8 cellular contexts compared by ENCODE assay signal in genomic region chr17:8832711-8833352, GRCh38. TPM values are rescaled to one million over a fixed set of nuclear protein-coding genes. Genes with fewer than 3 reads are reported as not detected.
DNase-seq lines count a peak whose midpoint lies in the region; ATAC-seq and TF ChIP-seq lines count a peak whose summit lies in the region.
"Had no signal": no experiment of that assay in that cellular context is flagged by ENCODE, and none has a peak within 500 bp of the region (broad histone marks: within the 10 kb centered on the region; RNA-seq: fewer than 3 reads in every experiment).

No MANE protein-coding gene starts in this region.

- no peaks in the 10 kb centered on the region for H3F3A ChIP-seq in SK-N-SH (replicated peaks; ENCODE audit: insufficient read depth)

- no peaks in the 10 kb centered on the region for H4K20me1 ChIP-seq in SK-N-SH (ENCODE audit: insufficient read depth)

- ATAC-seq in GM21526 (IDR thresholded peaks at IDR 0.05; ENCODE audit: low FRiP score, unreplicated experiment) (no peak), HG03460 (IDR thresholded peaks at IDR 0.05; ENCODE audit: unreplicated experiment) (no peak)

- DNase-seq in GM13977 (ENCODE audit: low spot score) (no peak), SK-N-SH (peak; percentile 75), erythroblast (lab: John Stamatoyannopoulos, UW) (peak; percentile 33 to 51), NCI-H226 (no peak)
- peak; percentile 17 for DNase-seq in stimulated activated CD4-positive, alpha-beta T cell treated with anti-CD3 and anti-CD28 coated beads, Interleukin-4, amount 100 ng/mL, for 24 hours

- no peak overlapping the region for H3K27ac ChIP-seq in SK-N-SH (ENCODE audit: low read depth in 2 of 2, low read length in 1 of 2)
- H3K27ac ChIP-seq: epithelial cell of prostate had no signal

- TF ChIP-seq EP300 in SK-N-SH (IDR thresholded peaks at IDR 0.05; ENCODE audit: borderline replicate concordance in 1 of 2, low read depth in 1 of 2, low read length in 1 of 2): no peak

- H3K9me2 ChIP-seq in SK-N-SH: no peaks in the 10 kb centered on the region

- POLR2A ChIA-PET in SK-N-SH (lab: Yijun Ruan, JAX): no interaction called here

- no peaks in the 10 kb centered on the region for H3K79me2 ChIP-seq in SK-N-SH (ENCODE audit: insufficient read depth)

- in situ Hi-C loops in GM13977 (cut with MboI; ENCODE audit: low pct_unique_long_range_greater_than_20kb, low sequenced_read_pairs, unreplicated experiment): no loop called here

- 6% methylated on average over 7 of the region's 33 CpGs for WGBS in SK-N-SH (ENCODE audit: low lambda C conversion rate)

- no peak for TF ChIP-seq POLR2A in erythroblast (IDR thresholded peaks at IDR 0.05; ENCODE audit: low read length)

- H3K4me3 ChIP-seq in SK-N-SH (ENCODE audit: low read depth in 2 of 2, low read length in 1 of 2): no peak overlapping the region

- H3K9me3 ChIP-seq in SK-N-SH: no peaks in the 10 kb centered on the region

- H2AFZ ChIP-seq in SK-N-SH (ENCODE audit: low read depth): no peak overlapping the region

- peak; percentile 61 for TF ChIP-seq CTCF in GM13977 (IDR thresholded peaks at IDR 0.05; ENCODE audit: extremely low read depth, insufficient read depth, missing control alignments)
- TF ChIP-seq CTCF in SK-N-SH (IDR thresholded peaks at IDR 0.05): peak; percentile 65

- H3K36me3 ChIP-seq in SK-N-SH (replicated peaks in 1 of 2; ENCODE audit: control insufficient read depth in 1 of 2, insufficient read depth in 2 of 2, low read length in 1 of 2): no peaks in the 10 kb centered on the region

- H3K27me3 ChIP-seq in SK-N-SH (ENCODE audit: insufficient read depth): peaks cover 72% of the 10 kb centered on the region

- CTCF ChIA-PET in SK-N-SH (lab: Yijun Ruan, JAX): interaction anchor here (0.7 to 1.7 kb wide), 4 partner anchors 8 to 50 kb away, joined by 3 to 5 read pairs (median 4); no protein-coding TSS in a partner anchor

- H3K4me2 ChIP-seq in SK-N-SH: no peak overlapping the region

- H3K4me1 ChIP-seq in SK-N-SH (ENCODE audit: control insufficient read depth in 1 of 2, insufficient read depth in 2 of 2, low read depth in 1 of 2, low read length in 1 of 2): no peaks in the 10 kb centered on the region

- H3K9ac ChIP-seq in SK-N-SH: no peak overlapping the region

- TF ChIP-seq RAD21 in SK-N-SH (IDR thresholded peaks at IDR 0.05; ENCODE audit: low read length): no peak

TF ChIP-seq in SK-N-SH, 30 proteins besides CTCF, POLR2A, EP300 and RAD21:
- TF ChIP-seq NFIC (IDR thresholded peaks at IDR 0.05; ENCODE audit: borderline replicate concordance) (peak; percentile 46), TCF12 (IDR thresholded peaks at IDR 0.05) (no peak), NRF1 (IDR thresholded peaks at IDR 0.05; ENCODE audit: low read depth, low read length) (no peak)
TF ChIP-seq in SK-N-SH: peak in this region for 1.

RNA-seq across cellular contexts. Expression of gene MFSD6L, which starts 33.7 kb away (rescaled TPM):
- not detected in 2 replicates for polyA plus RNA-seq in SK-N-SH (2012; rRNA removed)
- not detected in 2 replicates for polyA plus RNA-seq in SK-N-SH (2012; cell fraction: cytosol; rRNA removed)
- polyA plus RNA-seq in SK-N-SH (2012; cell fraction: nucleus; rRNA removed): 0.02 TPM in 1 of 2 replicates, not detected in the other

RNA-seq across cellular contexts. Expression of gene PIK3R6, which starts 34.6 kb away (rescaled TPM):
- polyA plus RNA-seq in SK-N-SH (2012; rRNA removed): 0.03 and 0.06 TPM in 2 replicates
- 0.03 TPM in 1 of 2 replicates, not detected in the other for polyA plus RNA-seq in SK-N-SH (2012; cell fraction: cytosol; rRNA removed)
- 0.08 and 0.27 TPM in 2 replicates for polyA plus RNA-seq in SK-N-SH (2012; cell fraction: nucleus; rRNA removed)

Comparison
In these comparisons a context has a peak if more than half of its experiments do, and no peak if none do; other contexts are left out.
1. DNase-seq: peak in SK-N-SH (single experiment), erythroblast (2 of 2) and stimulated activated CD4-positive, alpha-beta T cell treated with anti-CD3 and anti-CD28 coated beads, Interleukin-4, amount 100 ng/mL, for 24 hours (single experiment); none in GM13977 (single experiment) and NCI-H226 (single experiment).